ENCODE assay signal across 2 cellular contexts in the genomic region with DNA sequence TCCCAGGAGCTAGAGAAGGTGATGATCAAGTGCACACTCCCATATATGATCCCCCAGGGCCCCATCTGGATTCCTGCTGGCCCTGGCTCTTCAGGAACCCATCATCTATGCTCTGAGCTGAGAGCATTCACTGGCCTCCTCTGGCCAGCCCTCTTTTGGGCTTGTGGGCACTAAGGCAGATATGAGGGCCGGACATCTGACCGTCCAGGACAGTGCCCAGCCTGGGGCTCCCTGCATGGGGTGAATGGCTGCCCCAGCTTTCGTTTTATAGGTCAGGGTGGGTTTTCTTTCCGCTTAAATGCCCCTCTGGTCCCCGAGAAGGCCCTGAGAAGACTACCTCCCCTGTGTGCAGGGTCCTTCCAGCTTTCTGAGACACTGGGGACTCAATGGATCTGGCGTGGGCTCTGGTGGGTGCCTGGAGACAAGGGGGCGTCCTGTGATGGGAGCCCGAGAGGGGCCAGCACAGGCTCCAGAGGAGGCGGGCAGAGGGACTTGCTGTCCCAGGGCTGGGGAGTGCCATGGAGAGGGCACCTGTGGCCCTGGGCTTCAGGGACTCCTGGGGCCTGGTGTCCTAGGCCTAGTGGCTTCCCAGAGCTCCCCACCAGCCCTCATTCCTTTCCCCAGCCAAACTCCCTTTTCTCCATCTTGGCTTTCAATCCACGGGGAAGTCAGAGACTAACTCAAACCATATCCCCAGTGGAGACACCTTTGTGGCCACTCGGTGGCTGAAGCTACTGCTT.
TF ChIP-seq lines count a peak whose summit lies in the region.

No MANE protein-coding gene starts in this region.

TF ChIP-seq in SK-N-SH, 30 proteins besides CTCF, POLR2A, EP300 and RAD21 (continued from another document):
- TF ChIP-seq, protein P1, sequence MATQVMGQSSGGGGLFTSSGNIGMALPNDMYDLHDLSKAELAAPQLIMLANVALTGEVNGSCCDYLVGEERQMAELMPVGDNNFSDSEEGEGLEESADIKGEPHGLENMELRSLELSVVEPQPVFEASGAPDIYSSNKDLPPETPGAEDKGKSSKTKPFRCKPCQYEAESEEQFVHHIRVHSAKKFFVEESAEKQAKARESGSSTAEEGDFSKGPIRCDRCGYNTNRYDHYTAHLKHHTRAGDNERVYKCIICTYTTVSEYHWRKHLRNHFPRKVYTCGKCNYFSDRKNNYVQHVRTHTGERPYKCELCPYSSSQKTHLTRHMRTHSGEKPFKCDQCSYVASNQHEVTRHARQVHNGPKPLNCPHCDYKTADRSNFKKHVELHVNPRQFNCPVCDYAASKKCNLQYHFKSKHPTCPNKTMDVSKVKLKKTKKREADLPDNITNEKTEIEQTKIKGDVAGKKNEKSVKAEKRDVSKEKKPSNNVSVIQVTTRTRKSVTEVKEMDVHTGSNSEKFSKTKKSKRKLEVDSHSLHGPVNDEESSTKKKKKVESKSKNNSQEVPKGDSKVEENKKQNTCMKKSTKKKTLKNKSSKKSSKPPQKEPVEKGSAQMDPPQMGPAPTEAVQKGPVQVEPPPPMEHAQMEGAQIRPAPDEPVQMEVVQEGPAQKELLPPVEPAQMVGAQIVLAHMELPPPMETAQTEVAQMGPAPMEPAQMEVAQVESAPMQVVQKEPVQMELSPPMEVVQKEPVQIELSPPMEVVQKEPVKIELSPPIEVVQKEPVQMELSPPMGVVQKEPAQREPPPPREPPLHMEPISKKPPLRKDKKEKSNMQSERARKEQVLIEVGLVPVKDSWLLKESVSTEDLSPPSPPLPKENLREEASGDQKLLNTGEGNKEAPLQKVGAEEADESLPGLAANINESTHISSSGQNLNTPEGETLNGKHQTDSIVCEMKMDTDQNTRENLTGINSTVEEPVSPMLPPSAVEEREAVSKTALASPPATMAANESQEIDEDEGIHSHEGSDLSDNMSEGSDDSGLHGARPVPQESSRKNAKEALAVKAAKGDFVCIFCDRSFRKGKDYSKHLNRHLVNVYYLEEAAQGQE (IDR thresholded peaks at IDR 0.05; ENCODE audit: low read depth, low read length): no peak
- TF ChIP-seq RFX5 (IDR thresholded peaks at IDR 0.05; ENCODE audit: low read length) (no peak), ELF1 (IDR thresholded peaks at IDR 0.05) (no peak), POLR2AphosphoS5 (IDR thresholded peaks at IDR 0.05; ENCODE audit: low read depth, low read length) (no peak), NFIC (IDR thresholded peaks at IDR 0.05; ENCODE audit: borderline replicate concordance) (no peak)
- TF ChIP-seq, protein P2, sequence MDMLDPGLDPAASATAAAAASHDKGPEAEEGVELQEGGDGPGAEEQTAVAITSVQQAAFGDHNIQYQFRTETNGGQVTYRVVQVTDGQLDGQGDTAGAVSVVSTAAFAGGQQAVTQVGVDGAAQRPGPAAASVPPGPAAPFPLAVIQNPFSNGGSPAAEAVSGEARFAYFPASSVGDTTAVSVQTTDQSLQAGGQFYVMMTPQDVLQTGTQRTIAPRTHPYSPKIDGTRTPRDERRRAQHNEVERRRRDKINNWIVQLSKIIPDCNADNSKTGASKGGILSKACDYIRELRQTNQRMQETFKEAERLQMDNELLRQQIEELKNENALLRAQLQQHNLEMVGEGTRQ (IDR thresholded peaks at IDR 0.05; ENCODE audit: borderline replicate concordance, low read depth, low read length): no peak

TF ChIP-seq in SK-N-SH treated with all-trans-retinoic acid at 6 μM for 48 hours, 23 proteins besides CTCF, POLR2A, EP300 and RAD21 (continued from another document):
- TF ChIP-seq, protein P3, sequence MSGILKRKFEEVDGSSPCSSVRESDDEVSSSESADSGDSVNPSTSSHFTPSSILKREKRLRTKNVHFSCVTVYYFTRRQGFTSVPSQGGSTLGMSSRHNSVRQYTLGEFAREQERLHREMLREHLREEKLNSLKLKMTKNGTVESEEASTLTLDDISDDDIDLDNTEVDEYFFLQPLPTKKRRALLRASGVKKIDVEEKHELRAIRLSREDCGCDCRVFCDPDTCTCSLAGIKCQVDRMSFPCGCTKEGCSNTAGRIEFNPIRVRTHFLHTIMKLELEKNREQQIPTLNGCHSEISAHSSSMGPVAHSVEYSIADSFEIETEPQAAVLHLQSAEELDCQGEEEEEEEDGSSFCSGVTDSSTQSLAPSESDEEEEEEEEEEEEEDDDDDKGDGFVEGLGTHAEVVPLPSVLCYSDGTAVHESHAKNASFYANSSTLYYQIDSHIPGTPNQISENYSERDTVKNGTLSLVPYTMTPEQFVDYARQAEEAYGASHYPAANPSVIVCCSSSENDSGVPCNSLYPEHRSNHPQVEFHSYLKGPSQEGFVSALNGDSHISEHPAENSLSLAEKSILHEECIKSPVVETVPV (CRISPR knock-in tag; IDR thresholded peaks at IDR 0.05): no peak
